ENCODE assay signal across 22 cellular contexts in genomic region chr11:132228756-132229325, GRCh38.
A peak's percentile ranks its signal among the peaks of the same experiment; 100 is the strongest.
DNase-seq lines count a peak whose midpoint lies in the region; ATAC-seq and TF ChIP-seq lines count a peak whose summit lies in the region.
"Had no signal": no experiment of that assay in that cellular context is flagged by ENCODE, and none has a peak within 500 bp of the region (broad histone marks: within the 10 kb centered on the region; RNA-seq: fewer than 3 reads in every experiment).

No MANE protein-coding gene starts in this region.

- peaks cover 12% of the 10 kb centered on the region for H3K9me3 Mint-ChIP-seq in activated T-helper 1 cell treated with anti-CD3 and anti-CD28 coated beads, Interleukin-12 subunit alpha, Interleukin-12 subunit beta, Interleukin-2, Interleukin-4 antibody, amounts not matched to agents 30 ng/mL and 10 ng/mL and 1 ng/mL, durations not matched to agents 14 hours and 24 hours and 36 hours

- ATAC-seq in HG03045 (IDR thresholded peaks at IDR 0.05; ENCODE audit: unreplicated experiment) = no peak
- ATAC-seq: body of pancreas; CD8-positive, alpha-beta T cell; mucosa of descending colon had no signal

- H3K4me3 Mint-ChIP-seq in activated T-helper 1 cell treated with anti-CD3 and anti-CD28 coated beads, Interleukin-12 subunit alpha, Interleukin-12 subunit beta, Interleukin-2, Interleukin-4 antibody, amounts not matched to agents 30 ng/mL and 10 ng/mL and 1 ng/mL, durations not matched to agents 14 hours and 24 hours and 36 hours = no peak overlapping the region
- H3K4me3 Mint-ChIP-seq: activated naive CD8-positive, alpha-beta T cell treated with anti-CD3 and anti-CD28 coated beads for 36 hours; CD8-positive, alpha-beta T cell; neural crest cell had no signal

- DNase-seq in AG20443 (ENCODE audit: low spot score) (peak; percentile 39), HT1080 (ENCODE audit: low read depth) (peak; percentile 68), choroid plexus epithelial cell (ENCODE audit: low read depth) (peak; percentile 72), left kidney (ENCODE audit: low read depth, low spot score) (peak; percentile 17), NCI-H345 treated with DMSO at 0.1 percent for 48 hours (lab: John Stamatoyannopoulos, UW; ENCODE audit: unreplicated experiment) (no peak)
- no peak for DNase-seq in activated CD4-positive, alpha-beta T cell treated with anti-CD3 and anti-CD28 coated beads, Interleukin-2, amount 50 U/mL, for 48 hours
- no peak for DNase-seq in activated T-helper 1 cell treated with anti-CD3 and anti-CD28 coated beads, Interleukin-12 subunit alpha, Interleukin-12 subunit beta, Interleukin-2, Interleukin-4 antibody, amounts not matched to agents 30 ng/mL and 10 ng/mL and 1 ng/mL, durations not matched to agents 14 hours and 24 hours and 36 hours (ENCODE audit: low spot score)
- DNase-seq: activated CD4-positive, alpha-beta T cell treated with anti-CD3 and anti-CD28 coated beads, Interleukin-2, amount 50 U/mL, for 4 hours; activated CD8-positive, alpha-beta memory T cell treated with anti-CD3 and anti-CD28 coated beads, Interleukin-2, amount 50 U/mL, for 48 hours; activated naive CD8-positive, alpha-beta T cell treated with anti-CD3 and anti-CD28 coated beads for 36 hours; body of pancreas; CD8-positive, alpha-beta T cell; colonic mucosa; mucosa of descending colon; NCI-H524; RPMI8226; stimulated activated CD4-positive, alpha-beta T cell treated with anti-CD3 and anti-CD28 coated beads, Interleukin-2, amount 100 ng/mL, for 48 hours; stimulated activated naive CD4-positive, alpha-beta T cell had no signal

- no peak overlapping the region for H3K27ac Mint-ChIP-seq in activated T-helper 1 cell treated with anti-CD3 and anti-CD28 coated beads, Interleukin-12 subunit alpha, Interleukin-12 subunit beta, Interleukin-2, Interleukin-4 antibody, amounts not matched to agents 30 ng/mL and 10 ng/mL and 1 ng/mL, durations not matched to agents 14 hours and 24 hours and 36 hours
- H3K27ac Mint-ChIP-seq: activated naive CD8-positive, alpha-beta T cell treated with anti-CD3 and anti-CD28 coated beads for 36 hours; CD8-positive, alpha-beta T cell had no signal

- no peaks in the 10 kb centered on the region for H3K27me3 Mint-ChIP-seq in activated T-helper 1 cell treated with anti-CD3 and anti-CD28 coated beads, Interleukin-12 subunit alpha, Interleukin-12 subunit beta, Interleukin-2, Interleukin-4 antibody, amounts not matched to agents 30 ng/mL and 10 ng/mL and 1 ng/mL, durations not matched to agents 14 hours and 24 hours and 36 hours (ENCODE audit: insufficient read depth)
- H3K27me3 Mint-ChIP-seq: activated naive CD8-positive, alpha-beta T cell treated with anti-CD3 and anti-CD28 coated beads for 36 hours had no signal

- H3K4me3 ChIP-seq in choroid plexus epithelial cell (ENCODE audit: low read depth, low read length) = no peak overlapping the region
- H3K4me3 ChIP-seq: body of pancreas, colonic mucosa, mucosa of descending colon, SK-N-MC, skin epidermis had no signal

- intact Hi-C loops in activated T-helper 1 cell treated with anti-CD3 and anti-CD28 coated beads, Interleukin-12 subunit alpha, Interleukin-12 subunit beta, Interleukin-2, Interleukin-4 antibody, amounts not matched to agents 30 ng/mL and 10 ng/mL and 1 ng/mL, durations not matched to agents 14 hours and 24 hours and 36 hours (cut with micrococcal nuclease) = no loop called here

- no peak for TF ChIP-seq CTCF in choroid plexus epithelial cell (conservative IDR thresholded peaks at IDR 0.05; ENCODE audit: low read depth, low read length)

- H3K36me3 Mint-ChIP-seq in activated T-helper 1 cell treated with anti-CD3 and anti-CD28 coated beads, Interleukin-12 subunit alpha, Interleukin-12 subunit beta, Interleukin-2, Interleukin-4 antibody, amounts not matched to agents 30 ng/mL and 10 ng/mL and 1 ng/mL, durations not matched to agents 14 hours and 24 hours and 36 hours (ENCODE audit: low read depth) = no peaks in the 10 kb centered on the region
- H3K36me3 Mint-ChIP-seq: activated naive CD8-positive, alpha-beta T cell treated with anti-CD3 and anti-CD28 coated beads for 36 hours; CD8-positive, alpha-beta T cell had no signal

- H3K4me1 Mint-ChIP-seq in activated T-helper 1 cell treated with anti-CD3 and anti-CD28 coated beads, Interleukin-12 subunit alpha, Interleukin-12 subunit beta, Interleukin-2, Interleukin-4 antibody, amounts not matched to agents 30 ng/mL and 10 ng/mL and 1 ng/mL, durations not matched to agents 14 hours and 24 hours and 36 hours (ENCODE audit: low read depth) = no peaks in the 10 kb centered on the region
- H3K4me1 Mint-ChIP-seq: activated naive CD8-positive, alpha-beta T cell treated with anti-CD3 and anti-CD28 coated beads for 36 hours; neural crest cell had no signal

Comparison
In these comparisons a context has a peak if more than half of its experiments do, and no peak if none do; other contexts are left out.
1. DNase-seq: peak in AG20443 (single experiment), HT1080 (single experiment), choroid plexus epithelial cell (single experiment) and left kidney (single experiment); none in NCI-H345 treated with DMSO at 0.1 percent for 48 hours (single experiment), activated CD4-positive, alpha-beta T cell treated with anti-CD3 and anti-CD28 coated beads, Interleukin-2, amount 50 U/mL, for 48 hours (0 of 2) and activated T-helper 1 cell treated with anti-CD3 and anti-CD28 coated beads, Interleukin-12 subunit alpha, Interleukin-12 subunit beta, Interleukin-2, Interleukin-4 antibody, amounts not matched to agents 30 ng/mL and 10 ng/mL and 1 ng/mL, durations not matched to agents 14 hours and 24 hours and 36 hours (single experiment).